In the genomic region with DNA sequence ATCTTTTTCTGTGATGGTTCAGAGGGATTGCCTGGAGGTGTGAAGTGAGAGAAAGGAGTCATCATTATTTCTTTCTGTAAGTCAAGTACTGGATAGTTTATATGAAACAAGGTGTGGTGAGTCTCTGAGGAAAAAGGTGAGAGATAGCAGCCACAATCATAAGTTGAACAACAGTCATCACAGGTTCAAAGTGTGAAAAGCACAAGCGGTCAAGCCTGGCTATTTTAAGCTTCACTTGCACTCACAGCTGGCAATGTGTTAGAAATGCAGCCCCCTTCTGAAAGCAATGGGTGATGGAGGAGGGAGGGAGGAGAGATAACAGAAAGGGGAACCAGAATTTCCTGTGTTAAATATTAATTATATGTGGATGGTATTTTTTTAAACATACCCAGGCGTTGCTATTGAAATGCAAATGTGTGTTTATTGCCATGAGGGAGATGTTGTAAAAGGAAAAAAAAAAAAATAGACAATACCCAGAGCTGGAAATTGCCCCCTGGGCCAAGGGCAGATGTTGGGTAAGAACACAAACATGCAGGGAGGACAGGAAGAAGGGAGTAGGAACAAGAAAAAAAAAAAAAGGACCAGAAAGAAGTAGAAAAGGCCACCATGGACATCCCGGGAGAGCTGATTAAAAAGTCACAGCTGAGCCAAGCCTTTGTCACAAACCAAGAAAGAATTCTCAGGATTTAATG, we compare ENCODE assay signal across 12 cellular contexts. TPM values are rescaled to one million over a fixed set of nuclear protein-coding genes. Genes with fewer than 3 reads are reported as not detected.
A peak's percentile ranks its signal among the peaks of the same experiment; 100 is the strongest.
DNase-seq lines count a peak whose midpoint lies in the region; ATAC-seq and FAIRE-seq lines count a peak whose summit lies in the region.
"Had no signal": no experiment of that assay in that cellular context is flagged by ENCODE, and none has a peak within 500 bp of the region (broad histone marks: within the 10 kb centered on the region; RNA-seq: fewer than 3 reads in every experiment).

No MANE protein-coding gene starts in this region.

- H3K4me3 Mint-ChIP-seq in effector memory CD8-positive, alpha-beta T cell: no peak overlapping the region
- no peak overlapping the region for H3K4me3 Mint-ChIP-seq in activated CD8-positive, alpha-beta T cell treated with anti-CD3 and anti-CD28 coated beads, Interleukin-2, amount 10 ng/mL, durations not matched to agents 7 days and 5 days
- H3K4me3 Mint-ChIP-seq: CD4-positive, alpha-beta memory T cell had no signal

- peaks cover 18 to 27% of the 10 kb centered on the region in 2 donors for H3K27me3 Mint-ChIP-seq in effector memory CD8-positive, alpha-beta T cell
- H3K27me3 Mint-ChIP-seq in activated CD8-positive, alpha-beta T cell treated with anti-CD3 and anti-CD28 coated beads, Interleukin-2, amount 10 ng/mL, durations not matched to agents 7 days and 5 days (ENCODE audit: low read depth): peaks cover 7% of the 10 kb centered on the region

- H3K27ac Mint-ChIP-seq in effector memory CD8-positive, alpha-beta T cell: no peak overlapping the region
- no peak overlapping the region for H3K27ac Mint-ChIP-seq in activated CD8-positive, alpha-beta T cell treated with anti-CD3 and anti-CD28 coated beads, Interleukin-2, amount 10 ng/mL, durations not matched to agents 7 days and 5 days
- H3K27ac Mint-ChIP-seq: CD4-positive, alpha-beta memory T cell had no signal

- H3K36me3 Mint-ChIP-seq in effector memory CD8-positive, alpha-beta T cell (ENCODE audit: insufficient read depth): no peaks in the 10 kb centered on the region
- no peaks in the 10 kb centered on the region for H3K36me3 Mint-ChIP-seq in activated CD8-positive, alpha-beta T cell treated with anti-CD3 and anti-CD28 coated beads, Interleukin-2, amount 10 ng/mL, durations not matched to agents 7 days and 5 days (ENCODE audit: low read depth)
- H3K36me3 Mint-ChIP-seq: CD4-positive, alpha-beta memory T cell had no signal

- ATAC-seq in GM18520 (IDR thresholded peaks at IDR 0.05; ENCODE audit: unreplicated experiment) (peak; percentile 96), GM21528 (IDR thresholded peaks at IDR 0.05; ENCODE audit: low FRiP score, unreplicated experiment) (peak; percentile 96), HG03108 (IDR thresholded peaks at IDR 0.05; ENCODE audit: unreplicated experiment) (peak; percentile 99)
- ATAC-seq in effector memory CD8-positive, alpha-beta T cell (replicated peaks): peak; percentile 80
- no peak for ATAC-seq in activated CD8-positive, alpha-beta T cell treated with anti-CD3 and anti-CD28 coated beads, Interleukin-2, amount 10 ng/mL, durations not matched to agents 7 days and 5 days

- peaks cover 3 to 6% of the 10 kb centered on the region in 2 donors for H3K4me1 Mint-ChIP-seq in effector memory CD8-positive, alpha-beta T cell (ENCODE audit: low read depth in 2 of 2)
- no peaks in the 10 kb centered on the region for H3K4me1 Mint-ChIP-seq in activated CD8-positive, alpha-beta T cell treated with anti-CD3 and anti-CD28 coated beads, Interleukin-2, amount 10 ng/mL, durations not matched to agents 7 days and 5 days (ENCODE audit: low read depth)
- H3K4me1 Mint-ChIP-seq: CD4-positive, alpha-beta memory T cell had no signal

- H3K9me3 Mint-ChIP-seq in effector memory CD8-positive, alpha-beta T cell: no peaks in the 10 kb centered on the region
- H3K9me3 Mint-ChIP-seq in activated CD8-positive, alpha-beta T cell treated with anti-CD3 and anti-CD28 coated beads, Interleukin-2, amount 10 ng/mL, durations not matched to agents 7 days and 5 days (ENCODE audit: insufficient read depth): no peaks in the 10 kb centered on the region

- no peak for DNase-seq in effector memory CD8-positive, alpha-beta T cell
- no peak for DNase-seq in DMS153 treated with DMSO at 0.1 percent for 48 hours (lab: John Stamatoyannopoulos, UW; ENCODE audit: unreplicated experiment)
- no peak for DNase-seq in urothelium cell line (ENCODE audit: low spot score)
- no peak for DNase-seq in activated CD8-positive, alpha-beta T cell treated with anti-CD3 and anti-CD28 coated beads, Interleukin-2, amount 10 ng/mL, durations not matched to agents 7 days and 5 days
- DNase-seq in NCI-H1930 (lab: John Stamatoyannopoulos, UW): no peak
- DNase-seq: CD4-positive, alpha-beta memory T cell; central memory CD4-positive, alpha-beta T cell; NCI-H524; T-helper 1 cell had no signal

- CTCF ChIA-PET in activated CD8-positive, alpha-beta T cell treated with anti-CD3 and anti-CD28 coated beads, Interleukin-2, amount 10 ng/mL, durations not matched to agents 7 days and 5 days (lab: Charles Lee): no interaction called here

- POLR2A ChIA-PET in activated CD8-positive, alpha-beta T cell treated with anti-CD3 and anti-CD28 coated beads, Interleukin-2, amount 10 ng/mL, durations not matched to agents 7 days and 5 days (lab: Charles Lee): interaction anchor here (0.6 kb wide), 1 partner anchor 1428 kb away, joined by 4 read pairs; no protein-coding TSS in a partner anchor

- no peak for FAIRE-seq in urothelium cell line (lab: Jason Lieb, UNC)

RNA-seq across cellular contexts. Expression of a gene that starts 26.8 kb away (rescaled TPM):
- not detected for total RNA-seq in activated CD8-positive, alpha-beta T cell treated with anti-CD3 and anti-CD28 coated beads, Interleukin-2, amount 10 ng/mL, durations not matched to agents 7 days and 5 days
- total RNA-seq: CD4-positive, alpha-beta memory T cell had no signal
